In genomic region chr10:92045641-92046106, GRCh38 we compare ENCODE assay signal across 24 cellular contexts.
DNase-seq lines count a peak whose midpoint lies in the region; ATAC-seq and TF ChIP-seq lines count a peak whose summit lies in the region.
"Had no signal": no experiment of that assay in that cellular context is flagged by ENCODE, and none has a peak within 500 bp of the region (broad histone marks: within the 10 kb centered on the region; RNA-seq: fewer than 3 reads in every experiment).

No MANE protein-coding gene starts in this region.

- no peak overlapping the region for H3K27ac Mint-ChIP-seq in neural progenitor cell
- H3K27ac Mint-ChIP-seq in activated CD8-positive, alpha-beta memory T cell treated with anti-CD3 and anti-CD28 coated beads, Interleukin-2, amount 10 ng/mL, durations not matched to agents 7 days and 5 days = no peak overlapping the region
- H3K27ac Mint-ChIP-seq: activated B cell treated with CpG ODN at 0.5 μM for 24 hours; activated naive CD8-positive, alpha-beta T cell treated with anti-CD3 and anti-CD28 coated beads for 36 hours had no signal

- DNase-seq in astrocyte of the hippocampus (ENCODE audit: low read depth, low spot score) (peak; percentile 13), neural progenitor cell (ENCODE audit: low spot score) (peak; percentile 50), DMS53 treated with DMSO at 0.1 percent for 48 hours (lab: John Stamatoyannopoulos, UW; ENCODE audit: unreplicated experiment) (no peak), DMS79 (lab: John Stamatoyannopoulos, UW) (no peak)
- DNase-seq in stimulated activated CD4-positive, alpha-beta T cell treated with anti-CD3 and anti-CD28 coated beads, Interleukin-2, amount 100 ng/mL, for 24 hours = no peak
- DNase-seq in activated CD8-positive, alpha-beta memory T cell treated with anti-CD3 and anti-CD28 coated beads, Interleukin-2, amount 10 ng/mL, durations not matched to agents 7 days and 5 days = no peak
- DNase-seq: activated B cell treated with CpG ODN at 0.5 μM for 24 hours; activated CD8-positive, alpha-beta memory T cell treated with anti-CD3 and anti-CD28 coated beads, Interleukin-2, amount 50 U/mL, for 48 hours; activated naive CD8-positive, alpha-beta T cell treated with anti-CD3 and anti-CD28 coated beads for 36 hours; Calu3; heart left ventricle; NCI-H1105 treated with DMSO at 0.1 percent for 48 hours; NCI-H2029 treated with DMSO at 0.1 percent for 48 hours; NCI-H345; NCI-H774; stimulated activated CD4-positive, alpha-beta T cell treated with anti-CD3 and anti-CD28 coated beads, Interleukin-4, amount 100 ng/mL, for 1 hour; stimulated activated naive CD4-positive, alpha-beta T cell treated with Interleukin-2 at 50 U/mL for 16 hours; T-helper 9 cell had no signal

- H3K4me3 ChIP-seq in iPS-15b (ENCODE audit: low read depth, low read length) (peak overlapping the region; percentile 47), neural progenitor cell (peak overlapping the region; percentile 33)
- H3K4me3 ChIP-seq: ascending aorta, heart left ventricle had no signal

- no peaks in the 10 kb centered on the region for H3K79me2 ChIP-seq in neural progenitor cell (ENCODE audit: low read depth)

- no peak for ATAC-seq in activated CD8-positive, alpha-beta memory T cell treated with anti-CD3 and anti-CD28 coated beads, Interleukin-2, amount 10 ng/mL, durations not matched to agents 7 days and 5 days

- no peak for TF ChIP-seq CTCF in neural progenitor cell (IDR thresholded peaks at IDR 0.05)

- H3K4me3 Mint-ChIP-seq in neural progenitor cell = no peak overlapping the region
- no peak overlapping the region for H3K4me3 Mint-ChIP-seq in activated CD8-positive, alpha-beta memory T cell treated with anti-CD3 and anti-CD28 coated beads, Interleukin-2, amount 10 ng/mL, durations not matched to agents 7 days and 5 days
- H3K4me3 Mint-ChIP-seq: activated B cell treated with CpG ODN at 0.5 μM for 24 hours; activated naive CD8-positive, alpha-beta T cell treated with anti-CD3 and anti-CD28 coated beads for 36 hours; central memory CD8-positive, alpha-beta T cell had no signal

- H3K36me3 ChIP-seq in ES-I3 (ENCODE audit: insufficient read depth, low read length) (no peaks in the 10 kb centered on the region), iPS-15b (ENCODE audit: control insufficient read depth, insufficient read depth, low read length) (no peaks in the 10 kb centered on the region), neural progenitor cell (no peaks in the 10 kb centered on the region)
- H3K36me3 ChIP-seq: ascending aorta had no signal

- peaks cover 1% of the 10 kb centered on the region for H3K36me3 Mint-ChIP-seq in neural progenitor cell
- H3K36me3 Mint-ChIP-seq in activated CD8-positive, alpha-beta memory T cell treated with anti-CD3 and anti-CD28 coated beads, Interleukin-2, amount 10 ng/mL, durations not matched to agents 7 days and 5 days = peaks cover 4% of the 10 kb centered on the region

- H3K27me3 Mint-ChIP-seq in neural progenitor cell (ENCODE audit: insufficient read depth, low read depth) = no peaks in the 10 kb centered on the region
- no peaks in the 10 kb centered on the region for H3K27me3 Mint-ChIP-seq in activated CD8-positive, alpha-beta memory T cell treated with anti-CD3 and anti-CD28 coated beads, Interleukin-2, amount 10 ng/mL, durations not matched to agents 7 days and 5 days
- H3K27me3 Mint-ChIP-seq: activated B cell treated with CpG ODN at 0.5 μM for 24 hours; activated naive CD8-positive, alpha-beta T cell treated with anti-CD3 and anti-CD28 coated beads for 36 hours; central memory CD8-positive, alpha-beta T cell had no signal

- no peaks in the 10 kb centered on the region for H4K20me1 ChIP-seq in neural progenitor cell (ENCODE audit: low read depth)

- H3F3A ChIP-seq in neural progenitor cell (ENCODE audit: low read depth) = peaks cover 11% of the 10 kb centered on the region

- peaks cover 7% of the 10 kb centered on the region for H3K27me3 ChIP-seq in iPS-15b (ENCODE audit: control insufficient read depth, insufficient read depth, low read length)
- H3K27me3 ChIP-seq in neural progenitor cell = peaks cover 22% of the 10 kb centered on the region
- H3K27me3 ChIP-seq: ascending aorta, heart left ventricle had no signal

- H3K4me1 ChIP-seq in ES-I3 (ENCODE audit: insufficient read depth, low read length) = peaks cover 2% of the 10 kb centered on the region; the same call in 1 of the 2 replicates
- peaks cover 7% of the 10 kb centered on the region for H3K4me1 ChIP-seq in iPS-15b (ENCODE audit: control insufficient read depth, insufficient read depth, low read length)
- peaks cover 14% of the 10 kb centered on the region for H3K4me1 ChIP-seq in neural progenitor cell
- H3K4me1 ChIP-seq: ascending aorta had no signal

- peak overlapping the region; percentile 29; the same call in 1 of the 2 replicates for H3K9ac ChIP-seq in ES-I3 (ENCODE audit: low read depth, low read length)
- no peak overlapping the region for H3K9ac ChIP-seq in iPS-15b (ENCODE audit: low read depth, low read length)
- no peak overlapping the region for H3K9ac ChIP-seq in neural progenitor cell

- H3K9me3 Mint-ChIP-seq in neural progenitor cell = no peaks in the 10 kb centered on the region
- no peaks in the 10 kb centered on the region for H3K9me3 Mint-ChIP-seq in activated CD8-positive, alpha-beta memory T cell treated with anti-CD3 and anti-CD28 coated beads, Interleukin-2, amount 10 ng/mL, durations not matched to agents 7 days and 5 days (ENCODE audit: low read depth)
- H3K9me3 Mint-ChIP-seq: activated B cell treated with CpG ODN at 0.5 μM for 24 hours; central memory CD8-positive, alpha-beta T cell had no signal

- peaks cover 3% of the 10 kb centered on the region for H3K4me1 Mint-ChIP-seq in neural progenitor cell
- peaks cover 13% of the 10 kb centered on the region for H3K4me1 Mint-ChIP-seq in activated CD8-positive, alpha-beta memory T cell treated with anti-CD3 and anti-CD28 coated beads, Interleukin-2, amount 10 ng/mL, durations not matched to agents 7 days and 5 days

- H3K27ac ChIP-seq in neural progenitor cell = no peak overlapping the region
- H3K27ac ChIP-seq: ascending aorta, C4-2B, heart left ventricle, RWPE1 had no signal

- no peaks in the 10 kb centered on the region for H3K9me3 ChIP-seq in ES-I3 (ENCODE audit: control insufficient read depth, insufficient read depth, low read length)
- no peaks in the 10 kb centered on the region for H3K9me3 ChIP-seq in iPS-15b (ENCODE audit: control insufficient read depth, insufficient read depth, low read length)
- no peaks in the 10 kb centered on the region for H3K9me3 ChIP-seq in neural progenitor cell (ENCODE audit: low read depth)
- H3K9me3 ChIP-seq: ascending aorta, heart left ventricle had no signal

- H2AFZ ChIP-seq in neural progenitor cell (replicated peaks) = no peak overlapping the region

- peak overlapping the region; percentile 76 for H3K4me2 ChIP-seq in neural progenitor cell

- CTCF ChIA-PET in activated CD8-positive, alpha-beta memory T cell treated with anti-CD3 and anti-CD28 coated beads, Interleukin-2, amount 10 ng/mL, durations not matched to agents 7 days and 5 days (lab: Charles Lee) = no interaction called here

Comparison
In these comparisons a context has a peak if more than half of its experiments do, and no peak if none do; other contexts are left out.
1. DNase-seq: peak in astrocyte of the hippocampus (single experiment) and neural progenitor cell (single experiment); none in DMS53 treated with DMSO at 0.1 percent for 48 hours (single experiment), stimulated activated CD4-positive, alpha-beta T cell treated with anti-CD3 and anti-CD28 coated beads, Interleukin-2, amount 100 ng/mL, for 24 hours (0 of 2), activated CD8-positive, alpha-beta memory T cell treated with anti-CD3 and anti-CD28 coated beads, Interleukin-2, amount 10 ng/mL, durations not matched to agents 7 days and 5 days (single experiment) and DMS79 (single experiment).